Comparison of ENCODE assay signal across 8 cellular contexts in the genomic region with DNA sequence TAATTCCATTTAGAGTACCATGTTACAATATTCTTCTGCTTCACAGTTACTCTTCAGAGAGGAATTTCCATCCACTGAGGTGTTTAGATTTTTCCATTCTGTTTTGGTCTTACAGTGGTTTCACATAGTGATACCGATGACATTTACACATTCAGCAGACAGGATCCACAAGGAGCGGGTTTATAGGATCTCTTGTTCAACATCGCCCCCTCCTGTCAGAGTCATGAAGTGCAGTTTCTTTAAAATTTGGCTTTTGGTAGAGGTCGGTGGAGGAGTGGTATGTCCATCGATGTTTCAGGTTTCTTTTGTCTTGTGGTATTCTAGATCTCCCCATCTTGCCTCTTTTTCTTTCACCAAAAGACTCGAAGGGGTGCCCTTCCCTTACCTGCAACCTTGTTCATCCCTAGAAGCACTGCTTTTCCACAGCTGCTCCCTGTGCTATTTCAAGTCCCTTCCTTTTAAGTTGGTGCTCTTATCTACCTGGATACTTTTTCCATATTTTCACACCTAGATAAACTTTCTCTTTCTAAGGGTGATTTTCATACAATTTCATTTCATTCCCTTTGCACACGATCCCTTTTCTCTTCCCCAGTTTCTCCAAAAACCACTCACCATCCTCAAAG.
DNase-seq lines count a peak whose midpoint lies in the region; ATAC-seq and TF ChIP-seq lines count a peak whose summit lies in the region.
"Had no signal": no experiment of that assay in that cellular context is flagged by ENCODE, and none has a peak within 500 bp of the region (broad histone marks: within the 10 kb centered on the region; RNA-seq: fewer than 3 reads in every experiment).

No MANE protein-coding gene starts in this region.

- BruUV-seq in Panc1 (replicated peaks; lab: Mats Ljungman, UMichigan), result no TSS peak

- no peak for TF ChIP-seq POLR2A in body of pancreas (IDR thresholded peaks at IDR 0.05)

- ATAC-seq in Panc1 (peak; percentile 82), body of pancreas (no peak), HG03457 (IDR thresholded peaks at IDR 0.05; ENCODE audit: unreplicated experiment) (no peak)

- H3K27ac ChIP-seq in Panc1 (ENCODE audit: low read length), result peak overlapping the region; percentile 5
- H3K27ac ChIP-seq in body of pancreas, result no peak overlapping the region

- H3K4me1 ChIP-seq in Panc1 (ENCODE audit: control insufficient read depth, insufficient read depth, low read length) (no peaks in the 10 kb centered on the region), body of pancreas (no peaks in the 10 kb centered on the region)

- DNase-seq in G401 (ENCODE audit: low spot score) (peak; percentile 78), KG1 (lab: John Stamatoyannopoulos, UW) (peak; percentile 73), Panc1 (ENCODE audit: low read depth, low spot score) (peak; percentile 77), body of pancreas (peak in 3 of 4 donors; percentile 38 to 52 (median 42)), iPS DF 4.7 (ENCODE audit: extremely low read depth, low spot score) (peak; percentile 53), smooth muscle cell of the brain vasculature (ENCODE audit: low read depth, low spot score) (peak; percentile 54)
- DNase-seq: activated naive CD8-positive, alpha-beta T cell treated with anti-CD3 and anti-CD28 coated beads, Interleukin-2, amount 10 ng/mL, durations not matched to agents 7 days and 5 days had no signal

- H3K4me3 ChIP-seq in Panc1 (ENCODE audit: low read depth in 2 of 2, low read length in 2 of 2), result no peak overlapping the region
- no peak overlapping the region for H3K4me3 ChIP-seq in body of pancreas

- intact Hi-C loops in Panc1 (cut with micrococcal nuclease; ENCODE audit: unreplicated experiment) (loop anchor here (2.0 kb wide), 1 partner anchor 527 kb away; a partner anchor contains a TSS), body of pancreas (cut with DNase I) (no loop called here)

- peaks cover 6% of the 10 kb centered on the region; the same call in 1 of the 2 replicates for H3K9me3 ChIP-seq in Panc1 (ENCODE audit: control insufficient read depth, insufficient read depth, low read depth, low read length)
- H3K9me3 ChIP-seq in body of pancreas, result no peaks in the 10 kb centered on the region

- H3K27me3 ChIP-seq in Panc1 (ENCODE audit: control insufficient read depth, insufficient read depth, low read length) (no peaks in the 10 kb centered on the region), body of pancreas (no peaks in the 10 kb centered on the region)

- 64 to 66% methylated on average over 7 of the region's 7 CpGs for WGBS in body of pancreas, 2 donors

- POLR2A ChIA-PET in Panc1 (lab: Charles Lee), result no interaction called here

- H3K36me3 ChIP-seq in Panc1 (ENCODE audit: control insufficient read depth, insufficient read depth, low read length) (no peaks in the 10 kb centered on the region; the same call in 1 of the 2 replicates), body of pancreas (replicated peaks in 1 of 2; ENCODE audit: insufficient read depth in 1 of 2, low read depth in 2 of 2) (peaks cover 1 to 14% of the 10 kb centered on the region in 2 donors)

- CTCF ChIA-PET in Panc1 (lab: Charles Lee), result interaction anchor here (0.6 to 2.3 kb wide), 5 partner anchors 50 to 533 kb away, joined by 4 to 18 read pairs (median 5); a partner anchor contains a TSS

- in situ Hi-C loops in G401 (cut with HindIII; ENCODE audit: low sequenced_read_pairs) (no loop called here), Panc1 (cut with HindIII; ENCODE audit: low pct_unique_long_range_greater_than_20kb, low sequenced_read_pairs) (no loop called here)

- TF ChIP-seq CTCF in Panc1 (IDR thresholded peaks at IDR 0.05), result peak; percentile 87
- TF ChIP-seq CTCF in body of pancreas (IDR thresholded peaks at IDR 0.05), result peak; percentile 25 to 61 (median 53)
